ENCODE assay signal across 2 cellular contexts in genomic region chr16:18382696-18383095, GRCh38. TPM values are rescaled to one million over a fixed set of nuclear protein-coding genes. Genes with fewer than 3 reads are reported as not detected.
"Had no signal": no experiment of that assay in that cellular context is flagged by ENCODE, and none has a peak within 500 bp of the region (broad histone marks: within the 10 kb centered on the region; RNA-seq: fewer than 3 reads in every experiment).

No MANE protein-coding gene starts in this region.

RNA-seq across cellular contexts. Expression of gene NPIPA8, which starts 46.2 kb away (rescaled TPM):
- total RNA-seq: PC-3, SK-MEL-5 had no signal
